ENCODE assay signal across 8 cellular contexts in genomic region chr14:100375963-100376735, GRCh38. TPM values are rescaled to one million over a fixed set of nuclear protein-coding genes. Genes with fewer than 3 reads are reported as not detected.
DNase-seq lines count a peak whose midpoint lies in the region; ATAC-seq, FAIRE-seq and TF ChIP-seq lines count a peak whose summit lies in the region.

TSS of gene WDR25 (plus strand) at chr14:100376485.

- H3K4me1 ChIP-seq in Caco-2 (no peaks in the 10 kb centered on the region), H1 (replicated peaks in 1 of 4; ENCODE audit: control insufficient read depth in 3 of 4, insufficient read depth in 4 of 4, low read length in 3 of 4) (peaks cover 15 to 29% (median 18%) of the 10 kb centered on the region in 4 experiments; a peak in 6 of 7 replicates), mesodermal cell (ENCODE audit: control insufficient read depth, insufficient read depth, low read length, poor library complexity, severe bottlenecking) (peaks cover 16% of the 10 kb centered on the region)

- peak within 1 kb of the TSS; percentile 89 for H3K27ac ChIP-seq in H1 (ENCODE audit: low read depth, low read length)
- H3K27ac ChIP-seq in mesodermal cell (ENCODE audit: low read depth, low read length, severe bottlenecking) = peak within 1 kb of the TSS; percentile 95

- H3K9me3 ChIP-seq in Caco-2 (no peaks in the 10 kb centered on the region), H1 (ENCODE audit: insufficient read depth in 2 of 2, low read depth in 1 of 2, low read length in 1 of 2) (no peaks in the 10 kb centered on the region), mesodermal cell (ENCODE audit: control insufficient read depth, low read length) (no peaks in the 10 kb centered on the region)

- H3K14ac ChIP-seq in H1 (ENCODE audit: insufficient read length) = no peak within 1 kb of the TSS

- POLR2A ChIA-PET in Caco-2 (lab: Charles Lee) = interaction anchor here (0.6 kb wide), 1 partner anchor 161 kb away, joined by 6 read pairs; no protein-coding TSS in a partner anchor
- POLR2A ChIA-PET in H1 (lab: Charles Lee; ENCODE audit: partially characterized antibody) = interaction anchor here (0.9 to 6.4 kb wide), 10 partner anchors 8 to 86 kb away, joined by 3 to 109 read pairs (median 6); partner anchors contain the start of gene SLC25A29

- TF ChIP-seq CTCF in Caco-2 (IDR thresholded peaks at IDR 0.05; ENCODE audit: insufficient read depth in 1 of 2, low read depth in 1 of 2, low read length in 1 of 2, severe bottlenecking in 1 of 2, unreplicated experiment in 1 of 2) = no peak
- no peak for TF ChIP-seq CTCF in H1 (IDR thresholded peaks at IDR 0.05; ENCODE audit: control extremely low read depth in 1 of 3, insufficient read depth in 1 of 3, low read depth in 1 of 3, low read length in 3 of 3)

- H3K4ac ChIP-seq in H1 (replicated peaks; ENCODE audit: insufficient read length, low read depth, low read length) = peak within 1 kb of the TSS; percentile 4

- peak within 1 kb of the TSS; percentile 83 for H3K4me3 Mint-ChIP-seq in Caco-2 (ENCODE audit: unreplicated experiment)
- peak within 1 kb of the TSS; percentile 85 for H3K4me3 Mint-ChIP-seq in activated CD8-positive, alpha-beta memory T cell treated with anti-CD3 and anti-CD28 coated beads, Interleukin-2, amount 10 ng/mL, durations not matched to agents 7 days and 5 days

- H2BK15ac ChIP-seq in H1 (ENCODE audit: low read length) = peak within 1 kb of the TSS; percentile 72; the same call in 1 of the 2 replicates

- 1% methylated on average over 47 of the region's 74 CpGs; no CpG with 5 or more reads in 1 of the 2 experiments for WGBS in H1 (ENCODE audit: extremely low coverage in 1 of 2, insufficient coverage in 1 of 2, insufficient read length in 1 of 2, insufficient replicate concordance in 2 of 2, low coverage in 1 of 2, low lambda C conversion rate in 2 of 2, missing lambda C conversion rate in 1 of 2), 2 experiments
- WGBS in mesodermal cell (ENCODE audit: insufficient coverage in 2 of 2), 2 experiments = 0% methylated on average over 46 to 54 of the region's 74 CpGs

- peak; percentile 85 to 99 for TF ChIP-seq POLR2A in H1 (IDR thresholded peaks at IDR 0.05; ENCODE audit: control extremely low read depth in 1 of 2, low read depth in 2 of 2, low read length in 2 of 2)

- no peak for FAIRE-seq in H1 (lab: Jason Lieb, UNC)

- H3K27me3 Mint-ChIP-seq in Caco-2 (ENCODE audit: insufficient read depth, unreplicated experiment) = no peaks in the 10 kb centered on the region
- H3K27me3 Mint-ChIP-seq in activated CD8-positive, alpha-beta memory T cell treated with anti-CD3 and anti-CD28 coated beads, Interleukin-2, amount 10 ng/mL, durations not matched to agents 7 days and 5 days = no peaks in the 10 kb centered on the region

- H3K18ac ChIP-seq in H1 (ENCODE audit: extremely low read depth, low read length) = peak within 1 kb of the TSS; percentile 51

- H3K23ac ChIP-seq in H1 (ENCODE audit: insufficient read length) = no peak within 1 kb of the TSS

- DNase-seq in Caco-2 (peak; percentile 92 to 96), HUDEP-2 (lab: John Stamatoyannopoulos, UW; ENCODE audit: unreplicated experiment in 76 of 76) (peak in 74 of 76 experiments; percentile 42 to 97 (median 90)), NOMO-1 treated with dmso at 0.1 percent for 144 hours (lab: John Stamatoyannopoulos, UW; ENCODE audit: unreplicated experiment) (peak; percentile 97), H1 (ENCODE audit: low read depth in 1 of 2, low spot score in 2 of 2) (peak; percentile 89 to 95)
- peak; percentile 95 for DNase-seq in activated CD8-positive, alpha-beta memory T cell treated with anti-CD3 and anti-CD28 coated beads, Interleukin-2, amount 10 ng/mL, durations not matched to agents 7 days and 5 days
- peak; percentile 91 for DNase-seq in stimulated activated CD8-positive, alpha-beta memory T cell treated with anti-CD3 and anti-CD28 coated beads, Interleukin-15, amount 100 ng/mL, for 24 hours (ENCODE audit: low read depth)

- peak within 1 kb of the TSS; percentile 90; the same call in 1 of the 2 replicates for H2AK5ac ChIP-seq in H1 (ENCODE audit: low read depth, low read length)

- no peak within 1 kb of the TSS for H2BK20ac ChIP-seq in H1 (ENCODE audit: low read length)

- H4K91ac ChIP-seq in H1 (replicated peaks; ENCODE audit: insufficient read length, low read length) = peak within 1 kb of the TSS; percentile 31

- no peak for TF ChIP-seq RAD21 in H1 (IDR thresholded peaks at IDR 0.05 in 1 of 2, conservative IDR thresholded peaks at IDR 0.05 in 1 of 2; ENCODE audit: low read depth in 2 of 2, low read length in 2 of 2)

- H3K4me2 ChIP-seq in H1 (ENCODE audit: insufficient read depth in 1 of 2, low read depth in 2 of 2, low read length in 2 of 2) = peak within 1 kb of the TSS; percentile 87 to 94

- H3K9ac ChIP-seq in H1 (replicated peaks in 1 of 4; ENCODE audit: extremely low read depth in 1 of 4, low read depth in 3 of 4, low read length in 3 of 4) = peak within 1 kb of the TSS; percentile 84 to 98 (median 88)

- H3K4me1 Mint-ChIP-seq in Caco-2 (ENCODE audit: low read depth, unreplicated experiment) = peaks cover 22% of the 10 kb centered on the region
- peaks cover 49% of the 10 kb centered on the region for H3K4me1 Mint-ChIP-seq in activated CD8-positive, alpha-beta memory T cell treated with anti-CD3 and anti-CD28 coated beads, Interleukin-2, amount 10 ng/mL, durations not matched to agents 7 days and 5 days

- no peaks in the 10 kb centered on the region for H3K9me3 Mint-ChIP-seq in Caco-2 (ENCODE audit: unreplicated experiment)
- no peaks in the 10 kb centered on the region for H3K9me3 Mint-ChIP-seq in activated CD8-positive, alpha-beta memory T cell treated with anti-CD3 and anti-CD28 coated beads, Interleukin-2, amount 10 ng/mL, durations not matched to agents 7 days and 5 days (ENCODE audit: low read depth)

- H3K36me3 ChIP-seq in Caco-2 (ENCODE audit: control insufficient read depth, insufficient read depth, low read length) (no peaks in the 10 kb centered on the region), H1 (ENCODE audit: control insufficient read depth in 2 of 4, insufficient read depth in 4 of 4, low read length in 3 of 4) (peaks cover 0 to 19% (median 0%) of the 10 kb centered on the region in 4 experiments; a peak in 1 of 8 replicates), mesodermal cell (ENCODE audit: control insufficient read depth, insufficient read depth, low read length) (peaks cover 15% of the 10 kb centered on the region)

- peak within 1 kb of the TSS; percentile 87; the same call in 1 of the 2 replicates for H4K8ac ChIP-seq in H1 (ENCODE audit: extremely low read depth, insufficient read depth, low read length)

- H3K36me3 Mint-ChIP-seq in Caco-2 (ENCODE audit: insufficient read depth, unreplicated experiment) = peaks cover 21% of the 10 kb centered on the region
- peaks cover 34% of the 10 kb centered on the region for H3K36me3 Mint-ChIP-seq in activated CD8-positive, alpha-beta memory T cell treated with anti-CD3 and anti-CD28 coated beads, Interleukin-2, amount 10 ng/mL, durations not matched to agents 7 days and 5 days

- intact Hi-C loops in Caco-2 (cut with micrococcal nuclease; ENCODE audit: unreplicated experiment) = loop anchor here (1.0 to 5.0 kb wide), 3 partner anchors 105 to 184 kb away; no protein-coding TSS in a partner anchor

- H3K4me3 ChIP-seq in Caco-2 (ENCODE audit: low read depth, low read length) (peak within 1 kb of the TSS; percentile 90), H1 (ENCODE audit: extremely low read depth in 1 of 4, insufficient read depth in 2 of 4, low read depth in 3 of 4, low read length in 4 of 4) (peak within 1 kb of the TSS; percentile 89 to 98 (median 94)), mesodermal cell (ENCODE audit: extremely low read depth, insufficient read depth, low read length, poor library complexity, severe bottlenecking) (peak within 1 kb of the TSS; percentile 81)

- no peak for TF ChIP-seq EP300 in H1 (IDR thresholded peaks at IDR 0.05; ENCODE audit: borderline replicate concordance in 1 of 2, low read depth in 2 of 2, low read length in 2 of 2)

- no peak within 1 kb of the TSS for H2BK120ac ChIP-seq in H1 (replicated peaks; ENCODE audit: low read depth, low read length)

- no TSS peak for BruUV-seq in Caco-2 (replicated peaks; lab: Mats Ljungman, UMichigan)

- peak within 1 kb of the TSS; percentile 5 for H3K56ac ChIP-seq in H1 (replicated peaks; ENCODE audit: insufficient read length, low read depth, low read length)

- peaks cover 0 to 27% of the 10 kb centered on the region in 2 experiments; a peak in 2 of 4 replicates for H3K79me2 ChIP-seq in H1 (ENCODE audit: control insufficient read depth in 1 of 2, insufficient read depth in 2 of 2, low read length in 2 of 2)

- H3K27me3 ChIP-seq in Caco-2 (replicated peaks; ENCODE audit: control insufficient read depth, insufficient read depth, low read length) = no peaks in the 10 kb centered on the region
- no peaks in the 10 kb centered on the region for H3K27me3 ChIP-seq in H1 (replicated peaks in 1 of 4; ENCODE audit: control insufficient read depth in 3 of 4, extremely low read depth in 1 of 4, insufficient read depth in 3 of 4, low read length in 3 of 4)

- ATAC-seq in GM21390 (IDR thresholded peaks at IDR 0.05; ENCODE audit: unreplicated experiment) = peak; percentile 74
- ATAC-seq in activated CD8-positive, alpha-beta memory T cell treated with anti-CD3 and anti-CD28 coated beads, Interleukin-2, amount 10 ng/mL, durations not matched to agents 7 days and 5 days = peak; percentile 84

- H2BK5ac ChIP-seq in H1 (ENCODE audit: low read depth, low read length) = peak within 1 kb of the TSS; percentile 97

- H3K79me1 ChIP-seq in H1 (ENCODE audit: low read depth, low read length) = peaks cover 4% of the 10 kb centered on the region; the same call in 1 of the 2 replicates

- H2BK12ac ChIP-seq in H1 (ENCODE audit: low read depth, low read length) = peak within 1 kb of the TSS; percentile 92; the same call in 1 of the 2 replicates

- peak within 1 kb of the TSS; percentile 59 for H4K5ac ChIP-seq in H1 (ENCODE audit: insufficient read length, low read depth, low read length)

- peaks cover 14% of the 10 kb centered on the region for H3K23me2 ChIP-seq in H1 (ENCODE audit: low read depth, low read length)

- peak within 1 kb of the TSS; percentile 77 for H3K27ac Mint-ChIP-seq in Caco-2 (ENCODE audit: unreplicated experiment)
- peak within 1 kb of the TSS; percentile 92 for H3K27ac Mint-ChIP-seq in activated CD8-positive, alpha-beta memory T cell treated with anti-CD3 and anti-CD28 coated beads, Interleukin-2, amount 10 ng/mL, durations not matched to agents 7 days and 5 days

- 0 out of 2 replicates have a peak within 1 kb of the TSS, but pooled peaks have one; percentile 0 for H2AFZ ChIP-seq in H1 (ENCODE audit: low read length)

- CTCF ChIA-PET in Caco-2 (lab: Charles Lee) (interaction anchor here (1.0 to 1.8 kb wide), 2 partner anchors 67 to 270 kb away, joined by 3 to 6 read pairs; no protein-coding TSS in a partner anchor), H1 (lab: Charles Lee; ENCODE audit: partially characterized antibody) (no interaction called here)
- CTCF ChIA-PET in activated CD8-positive, alpha-beta memory T cell treated with anti-CD3 and anti-CD28 coated beads, Interleukin-2, amount 10 ng/mL, durations not matched to agents 7 days and 5 days (lab: Charles Lee) = interaction anchor here (0.8 to 3.6 kb wide), 6 partner anchors 90 to 277 kb away, joined by 3 to 20 read pairs (median 11); no protein-coding TSS in a partner anchor

- peaks cover 0 to 2% of the 10 kb centered on the region in 2 experiments for H4K20me1 ChIP-seq in H1 (replicated peaks in 1 of 2; ENCODE audit: control insufficient read depth in 1 of 2, insufficient read depth in 2 of 2, low read length in 2 of 2)

RNA-seq across cellular contexts. Expression of gene WDR25, which starts in this region (rescaled TPM):
- total RNA-seq in Caco-2 (2022) = 4.7 and 4.8 TPM in 2 replicates
- total RNA-seq in activated CD8-positive, alpha-beta memory T cell treated with anti-CD3 and anti-CD28 coated beads, Interleukin-2, amount 10 ng/mL, durations not matched to agents 7 days and 5 days = 1 to 10 TPM; 8.1 to 9.5 TPM
- total RNA-seq in H1 (2021; fragmentation: NEBNext Ultra II Directional; extraction: Animal tissue kit (Norgen Biotek cat#: 25700)) = 11.0 and 11.2 TPM in 2 replicates
- 16.2 and 22.7 TPM in 2 replicates for polyA plus RNA-seq in H1 (2011; rRNA removed)
- 13.3 TPM for polyA plus RNA-seq in H1 (2011; cell fraction: cytosol; rRNA removed)
- polyA plus RNA-seq in H1 (2011; cell fraction: nucleus; rRNA removed) = 17.4 TPM
- 7.2 to 10.5 TPM (median 8.4 TPM) in 4 replicates for polyA plus RNA-seq in H1 (2012, experiment 1 of 2)
- polyA plus RNA-seq in H1 (2012, experiment 2 of 2) = 10.9 TPM
- 7.5 TPM for polyA plus RNA-seq in H1 (2013, experiment 1 of 2)
- 6.5 TPM for polyA plus RNA-seq in H1 (2013, experiment 2 of 2)
- polyA minus RNA-seq in H1 (2011; rRNA and poly(A)+ RNA removed) = 11.2 and 14.3 TPM in 2 replicates
- polyA minus RNA-seq in H1 (2011; cell fraction: cytosol; rRNA and poly(A)+ RNA removed) = 8.8 TPM
- 13.0 TPM for polyA minus RNA-seq in H1 (2011; cell fraction: nucleus; rRNA and poly(A)+ RNA removed)
- polyA plus RNA-seq in mesodermal cell (2013, experiment 1 of 2) = 6.1 TPM
- 4.6 TPM for polyA plus RNA-seq in mesodermal cell (2013, experiment 2 of 2)

Comparison
In these comparisons a context has a peak if more than half of its experiments do, and no peak if none do; other contexts are left out.
1. Peak in every context shown above with its lines: DNase-seq, ATAC-seq, H3K4me3 ChIP-seq and H3K27ac ChIP-seq.